In the genomic region with DNA sequence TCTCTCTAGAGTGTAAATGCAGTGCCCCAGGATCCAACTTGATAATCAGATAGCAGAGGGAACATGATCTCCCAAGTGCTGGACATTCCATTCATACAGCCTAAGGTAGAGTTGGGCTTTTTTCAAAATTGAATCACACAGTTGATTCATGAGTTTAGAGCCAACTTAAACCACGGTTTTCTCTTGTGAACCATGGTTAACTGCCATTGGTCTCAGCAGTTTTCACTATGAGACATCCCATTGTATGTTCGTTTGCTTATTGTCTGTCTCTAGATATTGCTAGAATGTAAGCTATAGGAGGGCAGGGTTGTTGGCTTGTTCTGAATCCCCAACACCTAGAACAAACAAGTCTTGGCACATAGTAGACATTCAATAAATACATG, we compare ENCODE assay signal across 15 cellular contexts. TPM values are rescaled to one million over a fixed set of nuclear protein-coding genes. Genes with fewer than 3 reads are reported as not detected.
DNase-seq lines count a peak whose midpoint lies in the region; ATAC-seq and TF ChIP-seq lines count a peak whose summit lies in the region.
"Had no signal": no experiment of that assay in that cellular context is flagged by ENCODE, and none has a peak within 500 bp of the region (broad histone marks: within the 10 kb centered on the region; RNA-seq: fewer than 3 reads in every experiment).

No MANE protein-coding gene starts in this region.

- H2AFZ ChIP-seq in smooth muscle cell (ENCODE audit: low read depth), result no peak overlapping the region

- H3K36me3 ChIP-seq in smooth muscle cell (ENCODE audit: low read depth), result no peaks in the 10 kb centered on the region
- H3K36me3 ChIP-seq: colonic mucosa, vagina had no signal

- peaks cover 75% of the 10 kb centered on the region for H3K4me1 Mint-ChIP-seq in activated CD8-positive, alpha-beta memory T cell treated with anti-CD3 and anti-CD28 coated beads, Interleukin-2, amount 10 ng/mL, durations not matched to agents 7 days and 5 days
- peaks cover 68% of the 10 kb centered on the region for H3K4me1 Mint-ChIP-seq in central memory CD8-positive, alpha-beta T cell

- no peak for TF ChIP-seq CTCF in smooth muscle cell (IDR thresholded peaks at IDR 0.05; ENCODE audit: borderline replicate concordance, insufficient read depth, poor library complexity, severe bottlenecking)

- H3K4me1 ChIP-seq in smooth muscle cell (ENCODE audit: low read depth), result peaks cover 10% of the 10 kb centered on the region
- H3K4me1 ChIP-seq: colonic mucosa had no signal

- WGBS in smooth muscle cell (ENCODE audit: low lambda C conversion rate), result 63% methylated on average over 2 of the region's 2 CpGs

- H3K9ac ChIP-seq in smooth muscle cell (ENCODE audit: low read depth), result no peak overlapping the region

- H3K9me3 Mint-ChIP-seq in activated CD8-positive, alpha-beta memory T cell treated with anti-CD3 and anti-CD28 coated beads, Interleukin-2, amount 10 ng/mL, durations not matched to agents 7 days and 5 days (ENCODE audit: low read depth), result no peaks in the 10 kb centered on the region
- no peaks in the 10 kb centered on the region for H3K9me3 Mint-ChIP-seq in central memory CD8-positive, alpha-beta T cell

- no peak overlapping the region for H3K4me3 ChIP-seq in smooth muscle cell
- H3K4me3 ChIP-seq: colonic mucosa, esophagus squamous epithelium, vagina had no signal

- no peaks in the 10 kb centered on the region for H3K27me3 Mint-ChIP-seq in activated CD8-positive, alpha-beta memory T cell treated with anti-CD3 and anti-CD28 coated beads, Interleukin-2, amount 10 ng/mL, durations not matched to agents 7 days and 5 days
- no peaks in the 10 kb centered on the region for H3K27me3 Mint-ChIP-seq in central memory CD8-positive, alpha-beta T cell

- no peaks in the 10 kb centered on the region for H4K20me1 ChIP-seq in smooth muscle cell (ENCODE audit: low read depth)

- H3K27ac Mint-ChIP-seq in activated CD8-positive, alpha-beta memory T cell treated with anti-CD3 and anti-CD28 coated beads, Interleukin-2, amount 10 ng/mL, durations not matched to agents 7 days and 5 days, result peak overlapping the region; percentile 72
- peak overlapping the region; percentile 44 for H3K27ac Mint-ChIP-seq in central memory CD8-positive, alpha-beta T cell (ENCODE audit: low read depth)

- CTCF ChIA-PET in activated CD8-positive, alpha-beta memory T cell treated with anti-CD3 and anti-CD28 coated beads, Interleukin-2, amount 10 ng/mL, durations not matched to agents 7 days and 5 days (lab: Charles Lee), result interaction anchor here (1.4 kb wide), 1 partner anchor 9 kb away, joined by 3 read pairs; no protein-coding TSS in a partner anchor

- H3K27ac ChIP-seq in smooth muscle cell (ENCODE audit: low read depth), result peak overlapping the region; percentile 66
- H3K27ac ChIP-seq: colonic mucosa, esophagus squamous epithelium, vagina had no signal

- H3K27me3 ChIP-seq in smooth muscle cell (ENCODE audit: low read depth), result no peaks in the 10 kb centered on the region
- H3K27me3 ChIP-seq: colonic mucosa, esophagus squamous epithelium, vagina had no signal

- H3K79me2 ChIP-seq in smooth muscle cell (ENCODE audit: low read depth), result no peaks in the 10 kb centered on the region

- H3K9me3 ChIP-seq in smooth muscle cell (replicated peaks; ENCODE audit: low read depth), result no peaks in the 10 kb centered on the region
- H3K9me3 ChIP-seq: colonic mucosa, esophagus squamous epithelium, vagina had no signal

- peak overlapping the region; percentile 43 for H3K4me2 ChIP-seq in smooth muscle cell

- H3F3A ChIP-seq in smooth muscle cell (ENCODE audit: low read depth), result peaks cover 4% of the 10 kb centered on the region

- no peak overlapping the region for H3K4me3 Mint-ChIP-seq in activated CD8-positive, alpha-beta memory T cell treated with anti-CD3 and anti-CD28 coated beads, Interleukin-2, amount 10 ng/mL, durations not matched to agents 7 days and 5 days
- no peak overlapping the region for H3K4me3 Mint-ChIP-seq in central memory CD8-positive, alpha-beta T cell

- no peak for ATAC-seq in activated CD8-positive, alpha-beta memory T cell treated with anti-CD3 and anti-CD28 coated beads, Interleukin-2, amount 10 ng/mL, durations not matched to agents 7 days and 5 days
- no peak for ATAC-seq in central memory CD8-positive, alpha-beta T cell (replicated peaks; ENCODE audit: extremely low read depth, poor library complexity, severe bottlenecking)
- ATAC-seq in GM19035 (IDR thresholded peaks at IDR 0.05; ENCODE audit: unreplicated experiment) (no peak), HG03108 (IDR thresholded peaks at IDR 0.05; ENCODE audit: unreplicated experiment) (no peak)
- ATAC-seq: HCT116 had no signal

- H3K36me3 Mint-ChIP-seq in activated CD8-positive, alpha-beta memory T cell treated with anti-CD3 and anti-CD28 coated beads, Interleukin-2, amount 10 ng/mL, durations not matched to agents 7 days and 5 days, result peaks cover 20% of the 10 kb centered on the region
- peaks cover 30% of the 10 kb centered on the region for H3K36me3 Mint-ChIP-seq in central memory CD8-positive, alpha-beta T cell (ENCODE audit: insufficient read depth)

- no peak for DNase-seq in activated CD8-positive, alpha-beta memory T cell treated with anti-CD3 and anti-CD28 coated beads, Interleukin-2, amount 10 ng/mL, durations not matched to agents 7 days and 5 days
- DNase-seq in activated CD8-positive, alpha-beta memory T cell treated with anti-CD3 and anti-CD28 coated beads, Interleukin-2, amount 50 U/mL, for 48 hours, result no peak
- DNase-seq in RPMI7951 (ENCODE audit: low read depth), result peak; percentile 55
- no peak for DNase-seq in central memory CD8-positive, alpha-beta T cell (ENCODE audit: low spot score in 2 of 2)
- no peak for DNase-seq in smooth muscle cell (lab: John Stamatoyannopoulos, UW; ENCODE audit: unreplicated experiment)
- DNase-seq in AG08395 (ENCODE audit: low spot score), result no peak
- DNase-seq: colonic mucosa, esophagus squamous epithelium, midbrain, NCI-H1417, NCI-H524 had no signal

RNA-seq across cellular contexts. Expression of gene TAF8, which starts 37.2 kb away (rescaled TPM):
- 10 to 100 TPM; 50.9 to 53.2 TPM for total RNA-seq in activated CD8-positive, alpha-beta memory T cell treated with anti-CD3 and anti-CD28 coated beads, Interleukin-2, amount 10 ng/mL, durations not matched to agents 7 days and 5 days
- total RNA-seq in RPMI7951 (2014; rRNA removed; shearing (Covaris generic)), result 22.6 and 29.1 TPM in 2 replicates
- 9.8 and 11.3 TPM in 2 replicates for total RNA-seq in smooth muscle cell
- polyA plus RNA-seq in smooth muscle cell, result 8.1 and 9.3 TPM in 2 replicates
